In genomic region chr17:32503251-32504165, GRCh38 we compare ENCODE assay signal across 8 cellular contexts. TPM values are rescaled to one million over a fixed set of nuclear protein-coding genes. Genes with fewer than 3 reads are reported as not detected.
DNase-seq lines count a peak whose midpoint lies in the region; ATAC-seq, FAIRE-seq and TF ChIP-seq lines count a peak whose summit lies in the region.

No MANE protein-coding gene starts in this region.

- no peaks in the 10 kb centered on the region for H3K27me3 ChIP-seq in testis

- H3K36me3 ChIP-seq in urinary bladder (ENCODE audit: insufficient read depth) (no peaks in the 10 kb centered on the region), testis (ENCODE audit: low read depth, missing control alignments) (no peaks in the 10 kb centered on the region)

- no peak for TF ChIP-seq POLR2A in testis (IDR thresholded peaks at IDR 0.05)

- no peaks in the 10 kb centered on the region for H3K9me3 ChIP-seq in testis

- no TSS peak for BruUV-seq in Calu3 (replicated peaks; lab: Mats Ljungman, UMichigan)

- peaks cover 1% of the 10 kb centered on the region for H3K4me1 ChIP-seq in urinary bladder (ENCODE audit: insufficient read depth)
- H3K4me1 ChIP-seq in testis, result no peaks in the 10 kb centered on the region

- H3K36me3 Mint-ChIP-seq in Calu3 (ENCODE audit: insufficient read depth, unreplicated experiment), result no peaks in the 10 kb centered on the region

- H3K27ac ChIP-seq in urinary bladder (ENCODE audit: low read depth), result peak overlapping the region; percentile 43
- H3K27ac ChIP-seq in testis, result no peak overlapping the region

- CTCF ChIA-PET in Calu3 (lab: Charles Lee), result no interaction called here

- TF ChIP-seq CTCF in testis (IDR thresholded peaks at IDR 0.05) (no peak), Calu3 (IDR thresholded peaks at IDR 0.05; ENCODE audit: unreplicated experiment) (no peak)

- peak; percentile 94 for ATAC-seq in GM18861 (IDR thresholded peaks at IDR 0.05; ENCODE audit: unreplicated experiment)
- ATAC-seq in HG02970 (IDR thresholded peaks at IDR 0.05; ENCODE audit: low FRiP score, unreplicated experiment), result peak; percentile 73
- peak; percentile 80 for ATAC-seq in esophagus mucosa

- DNase-seq in AML-193 (lab: John Stamatoyannopoulos, UW), result peak; percentile 68 to 73
- peak; percentile 30 for DNase-seq in RCC 7860 (ENCODE audit: low spot score)
- no peak for DNase-seq in testis
- no peak for DNase-seq in Calu3

- 59% methylated on average over 7 of the region's 7 CpGs for WGBS in urinary bladder
- 73 to 87% methylated on average over 6 to 7 of the region's 7 CpGs for WGBS in testis, 2 donors

- intact Hi-C loops in testis (cut with DNase I; ENCODE audit: low total_unique reads), result no loop called here
- intact Hi-C loops in Calu3 (cut with micrococcal nuclease; ENCODE audit: unreplicated experiment), result no loop called here

- FAIRE-seq in RCC 7860 (lab: Jason Lieb, UNC), result no peak

- peaks cover 23% of the 10 kb centered on the region for H3K4me1 Mint-ChIP-seq in Calu3 (ENCODE audit: low read depth, unreplicated experiment)

- H3K4me3 ChIP-seq in urinary bladder (ENCODE audit: low read depth, low read length) (no peak overlapping the region), testis (no peak overlapping the region)

- no peak overlapping the region for H3K27ac Mint-ChIP-seq in Calu3 (ENCODE audit: unreplicated experiment)

- no peaks in the 10 kb centered on the region for H3K9me3 Mint-ChIP-seq in Calu3 (ENCODE audit: low read depth, unreplicated experiment)

- no peak overlapping the region for H3K4me3 Mint-ChIP-seq in Calu3 (ENCODE audit: low read depth, unreplicated experiment)

- no peaks in the 10 kb centered on the region for H3K27me3 Mint-ChIP-seq in Calu3 (ENCODE audit: unreplicated experiment)

RNA-seq across cellular contexts. Expression of gene CDK5R1, which starts 16.7 kb away (rescaled TPM):
- total RNA-seq in esophagus mucosa, result 12.6 TPM
- 1.5 TPM for total RNA-seq in urinary bladder
- polyA plus RNA-seq in urinary bladder, result 0.60 TPM
- 10 to 100 TPM; 13.2 to 17.0 TPM for total RNA-seq in testis
- polyA plus RNA-seq in testis (ENCODE audit: insufficient read depth, low read depth, low replicate concordance), result 16.2 TPM
- 4.0 and 4.3 TPM in 2 replicates for total RNA-seq in Calu3 (2022)

RNA-seq across cellular contexts. Expression of gene PSMD11, which starts 59.2 kb away (rescaled TPM):
- total RNA-seq in esophagus mucosa, result 87.0 TPM
- total RNA-seq in urinary bladder, result 49.0 TPM
- 37.7 TPM for polyA plus RNA-seq in urinary bladder
- 10 to 100 TPM; 53.2 to 59.3 TPM for total RNA-seq in testis
- polyA plus RNA-seq in testis (ENCODE audit: insufficient read depth, low read depth, low replicate concordance), result 99.0 TPM
- 152 and 167 TPM in 2 replicates for total RNA-seq in Calu3 (2022)

Comparison
In these comparisons a context has a peak if more than half of its experiments do, and no peak if none do; other contexts are left out.
1. DNase-seq: peak in AML-193 (2 of 2) and RCC 7860 (single experiment); none in testis (single experiment) and Calu3 (single experiment).
2. Peak in every context shown above with its lines, with median percentiles within 50 percentile points of each other: ATAC-seq.